ENCODE assay signal across 1 cellular context in genomic region chr13:95044452-95045205, GRCh38.
TF ChIP-seq lines count a peak whose summit lies in the region.

No MANE protein-coding gene starts in this region.

TF ChIP-seq in HepG2, 621 proteins besides CTCF, POLR2A, EP300 and RAD21 (continued from another document):
- TF ChIP-seq ZNF451 (CRISPR knock-in tag; IDR thresholded peaks at IDR 0.05) (no peak), FOXA1 (IDR thresholded peaks at IDR 0.05) (no peak), FOXA1 (CRISPR knock-in tag; IDR thresholded peaks at IDR 0.05) (peak; percentile 81), ARNTL (CRISPR knock-in tag; IDR thresholded peaks at IDR 0.05) (peak; percentile 62), ZC3H13 (CRISPR knock-in tag; IDR thresholded peaks at IDR 0.05) (no peak), MEIS2 (CRISPR knock-in tag; IDR thresholded peaks at IDR 0.05) (no peak), ZNF512B (CRISPR knock-in tag; IDR thresholded peaks at IDR 0.05; ENCODE audit: borderline replicate concordance) (no peak), HOXD1 (CRISPR knock-in tag; IDR thresholded peaks at IDR 0.05) (no peak), U2AF1 (optimal IDR thresholded peaks at IDR 0.05; ENCODE audit: low read depth, low read length) (no peak), MLX (CRISPR knock-in tag; IDR thresholded peaks at IDR 0.05) (peak; percentile 82), ZNF710 (CRISPR knock-in tag; IDR thresholded peaks at IDR 0.05; ENCODE audit: borderline replicate concordance) (no peak), MXD3 (CRISPR knock-in tag; IDR thresholded peaks at IDR 0.05) (no peak), CENPX (CRISPR knock-in tag; IDR thresholded peaks at IDR 0.05) (no peak), ZNF737 (CRISPR knock-in tag; IDR thresholded peaks at IDR 0.05; ENCODE audit: borderline replicate concordance) (no peak), NFATC3 (CRISPR knock-in tag; IDR thresholded peaks at IDR 0.05) (no peak), ZHX2 (IDR thresholded peaks at IDR 0.05; ENCODE audit: low read depth) (no peak), ZHX2 (CRISPR knock-in tag; IDR thresholded peaks at IDR 0.05; ENCODE audit: borderline replicate concordance) (no peak), ISL2 (CRISPR knock-in tag; IDR thresholded peaks at IDR 0.05) (peak; percentile 70), CC2D1A (CRISPR knock-in tag; IDR thresholded peaks at IDR 0.05) (no peak), ZMYM3 (CRISPR knock-in tag; IDR thresholded peaks at IDR 0.05) (no peak), FOXC1 (CRISPR knock-in tag; IDR thresholded peaks at IDR 0.05; ENCODE audit: borderline replicate concordance) (no peak), CREBL2 (CRISPR knock-in tag; IDR thresholded peaks at IDR 0.05; ENCODE audit: borderline replicate concordance) (no peak), ETV5 (CRISPR knock-in tag; IDR thresholded peaks at IDR 0.05; ENCODE audit: borderline replicate concordance) (peak; percentile 79; the same call in 1 of the 2 replicates), SP2 (CRISPR knock-in tag; IDR thresholded peaks at IDR 0.05) (no peak), ZNF777 (CRISPR knock-in tag; IDR thresholded peaks at IDR 0.05) (no peak), FOSL2 (CRISPR knock-in tag; IDR thresholded peaks at IDR 0.05) (no peak), NCOA2 (CRISPR knock-in tag; IDR thresholded peaks at IDR 0.05) (peak; percentile 52; the same call in 1 of the 2 replicates), ATF2 (CRISPR knock-in tag; IDR thresholded peaks at IDR 0.05) (no peak), MIER2 (CRISPR knock-in tag; IDR thresholded peaks at IDR 0.05) (no peak), HOXA3 (CRISPR knock-in tag; IDR thresholded peaks at IDR 0.05) (no peak), NR1H2 (CRISPR knock-in tag; IDR thresholded peaks at IDR 0.05; ENCODE audit: borderline replicate concordance, low read depth) (no peak), NFYB (CRISPR knock-in tag; IDR thresholded peaks at IDR 0.05) (no peak)
